ENCODE assay signal across 28 cellular contexts in the genomic region with DNA sequence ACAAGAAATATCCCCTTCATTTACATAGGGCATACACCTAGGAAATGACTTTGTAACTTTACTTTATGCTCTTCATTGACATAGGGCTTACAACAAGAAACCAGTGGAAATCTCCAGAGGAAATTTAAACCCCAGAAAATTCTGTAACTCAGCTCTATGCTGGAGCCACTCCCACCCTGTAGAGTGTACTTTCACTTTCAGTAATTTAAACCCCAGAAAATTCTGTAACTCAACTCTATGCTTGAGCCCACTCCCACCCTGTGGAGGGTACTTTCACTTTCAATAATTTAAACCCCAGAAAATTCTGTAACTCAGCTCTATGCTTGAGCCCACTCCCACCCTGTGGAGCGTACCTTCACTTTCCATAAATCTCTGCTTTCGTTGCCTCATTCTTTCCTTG.
"Had no signal": no experiment of that assay in that cellular context is flagged by ENCODE, and none has a peak within 500 bp of the region (broad histone marks: within the 10 kb centered on the region; RNA-seq: fewer than 3 reads in every experiment).

No MANE protein-coding gene starts in this region.

- ATAC-seq: activated CD8-positive, alpha-beta memory T cell treated with anti-CD3 and anti-CD28 coated beads, Interleukin-2, amount 10 ng/mL, durations not matched to agents 7 days and 5 days; T-cell had no signal

- H3K9me3 ChIP-seq: Peyer's patch, SJCRH30 had no signal

- H3K4me3 Mint-ChIP-seq: activated B cell treated with CpG ODN at 0.5 μM for 24 hours; activated CD4-positive, alpha-beta T cell treated with anti-CD3 and anti-CD28 coated beads, Interleukin-2, amount 10 ng/mL, durations not matched to agents 24 days and 14 days; activated CD8-positive, alpha-beta memory T cell treated with anti-CD3 and anti-CD28 coated beads, Interleukin-2, amount 10 ng/mL, durations not matched to agents 7 days and 5 days; activated naive CD4-positive, alpha-beta T cell treated with anti-CD3 and anti-CD28 coated beads for 36 hours; activated naive CD8-positive, alpha-beta T cell; activated T-cell treated with anti-CD3 and anti-CD28 coated beads, Interleukin-2, amount 50 U/mL, for 24 hours; brain; central memory CD8-positive, alpha-beta T cell; T-cell had no signal

- FAIRE-seq: astrocyte, TTC549 had no signal

- H3K4me1 Mint-ChIP-seq: activated B cell treated with CpG ODN at 0.5 μM for 24 hours; activated CD4-positive, alpha-beta T cell treated with anti-CD3 and anti-CD28 coated beads, Interleukin-2, amount 10 ng/mL, durations not matched to agents 24 days and 14 days; activated CD8-positive, alpha-beta memory T cell treated with anti-CD3 and anti-CD28 coated beads, Interleukin-2, amount 10 ng/mL, durations not matched to agents 7 days and 5 days; brain; central memory CD8-positive, alpha-beta T cell; T-cell had no signal

- H3K27ac ChIP-seq: Peyer's patch, RWPE1, SJCRH30 had no signal

- H3K4me3 ChIP-seq: Peyer's patch, SJCRH30 had no signal

- H3K27me3 ChIP-seq: Peyer's patch, SJCRH30 had no signal

- H3K27me3 Mint-ChIP-seq: activated B cell treated with CpG ODN at 0.5 μM for 24 hours; activated CD4-positive, alpha-beta T cell treated with anti-CD3 and anti-CD28 coated beads, Interleukin-2, amount 10 ng/mL, durations not matched to agents 24 days and 14 days; activated CD8-positive, alpha-beta memory T cell treated with anti-CD3 and anti-CD28 coated beads, Interleukin-2, amount 10 ng/mL, durations not matched to agents 7 days and 5 days; activated naive CD8-positive, alpha-beta T cell; activated T-cell treated with anti-CD3 and anti-CD28 coated beads, Interleukin-2, amount 50 U/mL, for 24 hours; brain; central memory CD8-positive, alpha-beta T cell; T-cell had no signal

- DNase-seq: activated B cell treated with CpG ODN at 0.5 μM for 24 hours; activated CD4-positive, alpha-beta T cell treated with anti-CD3 and anti-CD28 coated beads for 1 hour; activated CD4-positive, alpha-beta T cell treated with anti-CD3 and anti-CD28 coated beads, Interleukin-2, amount 10 ng/mL, durations not matched to agents 24 days and 14 days; activated CD4-positive, alpha-beta T cell treated with anti-CD3 and anti-CD28 coated beads, Interleukin-2, amount 50 U/mL, for 48 hours; activated CD8-positive, alpha-beta memory T cell treated with anti-CD3 and anti-CD28 coated beads, Interleukin-2, amount 10 ng/mL, durations not matched to agents 7 days and 5 days; activated gamma-delta T cell; activated naive CD4-positive, alpha-beta T cell treated with anti-CD3 and anti-CD28 coated beads for 36 hours; activated T-cell treated with anti-CD3 and anti-CD28 coated beads, Interleukin-2, amount 50 U/mL, for 24 hours; amygdala; Karpas-422; NCI-H1048; NCI-H146; NCI-H187 treated with DMSO at 0.1 percent for 48 hours; NCI-H2081 treated with DMSO at 0.1 percent for 48 hours; NCI-H446; NCI-H524; Peyer's patch; Right ventricle myocardium superior; SJCRH30; T-cell; T-helper 2 cell; T1000 had no signal

- H3K36me3 ChIP-seq: Peyer's patch, SJCRH30 had no signal

- H3K4me1 ChIP-seq: Peyer's patch, SJCRH30 had no signal

- H3K27ac Mint-ChIP-seq: activated B cell treated with CpG ODN at 0.5 μM for 24 hours; activated CD4-positive, alpha-beta T cell treated with anti-CD3 and anti-CD28 coated beads, Interleukin-2, amount 10 ng/mL, durations not matched to agents 24 days and 14 days; activated CD8-positive, alpha-beta memory T cell treated with anti-CD3 and anti-CD28 coated beads, Interleukin-2, amount 10 ng/mL, durations not matched to agents 7 days and 5 days; activated naive CD4-positive, alpha-beta T cell treated with anti-CD3 and anti-CD28 coated beads for 36 hours; activated naive CD8-positive, alpha-beta T cell; activated T-cell treated with anti-CD3 and anti-CD28 coated beads, Interleukin-2, amount 50 U/mL, for 24 hours; brain; T-cell had no signal

- H3K36me3 Mint-ChIP-seq: activated CD8-positive, alpha-beta memory T cell treated with anti-CD3 and anti-CD28 coated beads, Interleukin-2, amount 10 ng/mL, durations not matched to agents 7 days and 5 days; activated naive CD8-positive, alpha-beta T cell; brain; T-cell had no signal
